ENCODE assay signal across 8 cellular contexts in the genomic region with DNA sequence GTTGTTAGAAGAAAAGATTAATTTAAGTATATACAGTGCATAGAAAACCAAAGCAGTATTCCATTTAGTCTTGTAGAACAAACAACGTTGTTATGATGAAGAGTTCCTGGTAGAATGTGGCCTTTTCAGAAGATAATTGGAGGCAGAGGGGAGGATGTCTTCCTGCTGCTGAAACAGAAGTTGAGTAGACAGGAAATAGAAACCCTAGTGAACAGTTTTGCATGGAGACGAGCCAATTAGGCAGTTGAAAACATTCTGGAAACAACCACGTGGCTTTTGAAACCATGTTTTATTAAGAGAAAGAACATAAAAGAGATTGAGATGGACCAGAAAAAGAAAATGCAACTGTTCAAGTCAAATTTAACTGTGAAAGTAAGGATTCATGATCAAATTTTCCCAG.
DNase-seq lines count a peak whose midpoint lies in the region; ATAC-seq and TF ChIP-seq lines count a peak whose summit lies in the region.

No MANE protein-coding gene starts in this region.

- H3K4me3 ChIP-seq in vagina, result no peak overlapping the region

- peaks cover 10% of the 10 kb centered on the region for H3K27me3 Mint-ChIP-seq in activated T-cell treated with anti-CD3 and anti-CD28 coated beads, Interleukin-2, amount 50 U/mL, for 4 hours (ENCODE audit: low read depth)
- H3K27me3 Mint-ChIP-seq in activated T-cell treated with anti-CD3 and anti-CD28 coated beads, Interleukin-2, amount 50 U/mL, for 24 hours, result peaks cover 4% of the 10 kb centered on the region
- H3K27me3 Mint-ChIP-seq in activated naive CD4-positive, alpha-beta T cell treated with anti-CD3 and anti-CD28 coated beads for 36 hours (ENCODE audit: low read depth), result no peaks in the 10 kb centered on the region
- no peaks in the 10 kb centered on the region for H3K27me3 Mint-ChIP-seq in T-helper 17 cell

- H3K4me1 ChIP-seq in vagina, result peaks cover 40% of the 10 kb centered on the region

- TF ChIP-seq POLR2A in vagina (IDR thresholded peaks at IDR 0.05), result no peak

- peaks cover 11% of the 10 kb centered on the region for H3K4me1 Mint-ChIP-seq in activated T-cell treated with anti-CD3 and anti-CD28 coated beads, Interleukin-2, amount 50 U/mL, for 4 hours (ENCODE audit: low read depth)
- H3K4me1 Mint-ChIP-seq in activated T-cell treated with anti-CD3 and anti-CD28 coated beads, Interleukin-2, amount 50 U/mL, for 24 hours (ENCODE audit: low read depth), result peaks cover 13% of the 10 kb centered on the region
- peaks cover 14% of the 10 kb centered on the region for H3K4me1 Mint-ChIP-seq in activated naive CD4-positive, alpha-beta T cell treated with anti-CD3 and anti-CD28 coated beads for 36 hours (ENCODE audit: low read depth)
- peaks cover 7% of the 10 kb centered on the region for H3K4me1 Mint-ChIP-seq in T-helper 17 cell

- H3K9me3 ChIP-seq in vagina, result no peaks in the 10 kb centered on the region
- no peaks in the 10 kb centered on the region for H3K9me3 ChIP-seq in T-helper 17 cell (ENCODE audit: control insufficient read depth, low read length, poor library complexity, severe bottlenecking)

- ATAC-seq in activated T-cell treated with anti-CD3 and anti-CD28 coated beads, Interleukin-2, amount 50 U/mL, for 4 hours, result peak; percentile 41 to 46
- ATAC-seq in left lobe of liver (peak; percentile 11), T-helper 17 cell (no peak), HG02571 (IDR thresholded peaks at IDR 0.05; ENCODE audit: unreplicated experiment) (no peak)

- no peak for TF ChIP-seq CTCF in vagina (IDR thresholded peaks at IDR 0.05)

- CTCF ChIA-PET in activated naive CD4-positive, alpha-beta T cell treated with anti-CD3 and anti-CD28 coated beads for 36 hours (lab: Charles Lee), result interaction anchor here (0.7 kb wide), 1 partner anchor 1132 kb away, joined by 3 read pairs; no protein-coding TSS in a partner anchor

- H3K27me3 ChIP-seq in vagina, result no peaks in the 10 kb centered on the region

- H3K27ac ChIP-seq in vagina, result peak overlapping the region; percentile 73

- H3K27ac Mint-ChIP-seq in activated T-cell treated with anti-CD3 and anti-CD28 coated beads, Interleukin-2, amount 50 U/mL, for 24 hours, result no peak overlapping the region
- no peak overlapping the region for H3K27ac Mint-ChIP-seq in activated naive CD4-positive, alpha-beta T cell treated with anti-CD3 and anti-CD28 coated beads for 36 hours
- H3K27ac Mint-ChIP-seq in T-helper 17 cell, result no peak overlapping the region

- H3K4me3 Mint-ChIP-seq in activated T-cell treated with anti-CD3 and anti-CD28 coated beads, Interleukin-2, amount 50 U/mL, for 4 hours, result no peak overlapping the region
- no peak overlapping the region for H3K4me3 Mint-ChIP-seq in activated T-cell treated with anti-CD3 and anti-CD28 coated beads, Interleukin-2, amount 50 U/mL, for 24 hours
- no peak overlapping the region for H3K4me3 Mint-ChIP-seq in activated naive CD4-positive, alpha-beta T cell treated with anti-CD3 and anti-CD28 coated beads for 36 hours
- H3K4me3 Mint-ChIP-seq in T-helper 17 cell, result no peak overlapping the region

- H3K36me3 Mint-ChIP-seq in activated T-cell treated with anti-CD3 and anti-CD28 coated beads, Interleukin-2, amount 50 U/mL, for 4 hours (ENCODE audit: insufficient read depth), result no peaks in the 10 kb centered on the region
- no peaks in the 10 kb centered on the region for H3K36me3 Mint-ChIP-seq in activated T-cell treated with anti-CD3 and anti-CD28 coated beads, Interleukin-2, amount 50 U/mL, for 24 hours (ENCODE audit: low read depth)
- no peaks in the 10 kb centered on the region for H3K36me3 Mint-ChIP-seq in activated naive CD4-positive, alpha-beta T cell treated with anti-CD3 and anti-CD28 coated beads for 36 hours (ENCODE audit: low read depth)
- no peaks in the 10 kb centered on the region for H3K36me3 Mint-ChIP-seq in T-helper 17 cell (ENCODE audit: low read depth)

- H3K9me3 Mint-ChIP-seq in activated T-cell treated with anti-CD3 and anti-CD28 coated beads, Interleukin-2, amount 50 U/mL, for 4 hours, result peaks cover 6% of the 10 kb centered on the region
- H3K9me3 Mint-ChIP-seq in activated T-cell treated with anti-CD3 and anti-CD28 coated beads, Interleukin-2, amount 50 U/mL, for 24 hours, result no peaks in the 10 kb centered on the region
- H3K9me3 Mint-ChIP-seq in activated naive CD4-positive, alpha-beta T cell treated with anti-CD3 and anti-CD28 coated beads for 36 hours, result no peaks in the 10 kb centered on the region

- no peak for DNase-seq in activated T-cell treated with anti-CD3 and anti-CD28 coated beads, Interleukin-2, amount 50 U/mL, for 4 hours
- no peak for DNase-seq in activated T-cell treated with anti-CD3 and anti-CD28 coated beads, Interleukin-2, amount 50 U/mL, for 24 hours
- DNase-seq in astrocyte of the hippocampus (ENCODE audit: low read depth, low spot score) (peak; percentile 76), left lobe of liver (ENCODE audit: low spot score) (no peak), vagina (ENCODE audit: extremely low spot score in 2 of 2) (no peak), T-helper 17 cell (no peak)
- DNase-seq in activated naive CD4-positive, alpha-beta T cell treated with anti-CD3 and anti-CD28 coated beads for 36 hours, result no peak

- no peaks in the 10 kb centered on the region for H3K36me3 ChIP-seq in vagina

- intact Hi-C loops in vagina (cut with DNase I), result no loop called here
- intact Hi-C loops in activated naive CD4-positive, alpha-beta T cell treated with anti-CD3 and anti-CD28 coated beads for 36 hours (cut with micrococcal nuclease), result no loop called here

Comparison
In these comparisons a context has a peak if more than half of its experiments do, and no peak if none do; other contexts are left out.
1. ATAC-seq: peak in activated T-cell treated with anti-CD3 and anti-CD28 coated beads, Interleukin-2, amount 50 U/mL, for 4 hours (2 of 2) and left lobe of liver (single experiment); none in T-helper 17 cell (single experiment) and HG02571 (single experiment).